ENCODE assay signal across 25 cellular contexts in the genomic region with DNA sequence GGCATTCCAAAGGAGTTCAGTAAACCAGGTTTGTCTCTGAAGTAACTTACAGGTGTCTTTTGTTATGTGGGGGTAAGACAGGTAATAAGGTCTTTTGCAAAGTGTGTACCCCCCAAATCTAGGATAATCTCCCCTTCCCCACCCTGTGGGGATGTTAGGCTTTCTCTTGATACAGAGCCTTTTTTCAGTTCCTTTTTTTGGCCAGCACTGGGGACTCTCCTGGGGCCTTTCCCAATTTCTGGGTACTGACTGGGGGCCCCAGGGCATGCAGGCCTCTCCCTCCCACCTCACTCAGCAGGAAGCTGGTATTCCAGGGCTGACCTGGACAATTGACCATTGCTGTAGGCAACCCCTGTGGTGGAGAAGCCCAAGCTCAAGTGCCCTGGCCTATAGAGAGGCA.
DNase-seq lines count a peak whose midpoint lies in the region; ATAC-seq, FAIRE-seq and TF ChIP-seq lines count a peak whose summit lies in the region.
"Had no signal": no experiment of that assay in that cellular context is flagged by ENCODE, and none has a peak within 500 bp of the region (broad histone marks: within the 10 kb centered on the region; RNA-seq: fewer than 3 reads in every experiment).

No MANE protein-coding gene starts in this region.

- no peaks in the 10 kb centered on the region for H4K20me1 ChIP-seq in GM12878 (ENCODE audit: control insufficient read depth, insufficient read depth)
- H4K20me1 ChIP-seq: BLaER1 had no signal

- FAIRE-seq in GM12891 (lab: Jason Lieb, UNC) (no peak), GM12878 (lab: Jason Lieb, UNC) (no peak)
- FAIRE-seq: A204.1, GM12892, GM18507 had no signal

- BruUV-seq in GM12878 (replicated peaks; lab: Mats Ljungman, UMichigan) = no TSS peak

- in situ Hi-C loops in GM12878 (cut with MboI) = no loop called here

- H3K9me3 ChIP-seq in GM12878 (replicated peaks; ENCODE audit: control insufficient read depth, insufficient read depth, low read length) (no peaks in the 10 kb centered on the region), WERI-Rb-1 (ENCODE audit: severe bottlenecking) (no peaks in the 10 kb centered on the region)
- H3K9me3 ChIP-seq: BE2C, BLaER1 had no signal

- TF ChIP-seq RAD21 in GM12878 (IDR thresholded peaks at IDR 0.05; ENCODE audit: insufficient read depth, low read depth, low read length) = no peak

- DNase-seq in GM12891 (ENCODE audit: insufficient read length, low spot score) (no peak), MV-4-11 (lab: John Stamatoyannopoulos, UW) (peak; percentile 13), GM12878 (ENCODE audit: low read depth, low spot score) (no peak), WERI-Rb-1 (no peak), dermis blood vessel endothelial cell (no peak)
- DNase-seq in effector CD8-positive, alpha-beta T cell (lab: John Stamatoyannopoulos, UW) = no peak
- DNase-seq: 8988T; ACHN; BE2C; C1 segment of cervical spinal cord; CD4-positive, alpha-beta memory T cell; CD4-positive, CD25-positive, alpha-beta regulatory T cell; CD8-positive, alpha-beta memory T cell; COR-L47; DMS 273 treated with DMSO at 0.1 percent for 48 hours; DMS153; DMS53; DMS79; DND-41; EL; GDM1 had no signal

- POLR2A ChIA-PET in GM12878 (lab: Charles Lee) = no interaction called here

- no peak overlapping the region for H3K4me2 ChIP-seq in GM12878 (ENCODE audit: control insufficient read depth, insufficient read depth)
- H3K4me2 ChIP-seq: BLaER1 had no signal

- H3K27me3 ChIP-seq in GM12878 (replicated peaks in 1 of 2; ENCODE audit: control insufficient read depth in 2 of 2, insufficient read depth in 2 of 2, low read length in 1 of 2) (no peaks in the 10 kb centered on the region), WERI-Rb-1 (ENCODE audit: insufficient read depth, low read depth, severe bottlenecking) (no peaks in the 10 kb centered on the region)
- H3K27me3 ChIP-seq: BE2C, BLaER1 had no signal

- peak; percentile 48 for ATAC-seq in GM12878

- no peaks in the 10 kb centered on the region for H3K36me3 ChIP-seq in GM12878 (ENCODE audit: control insufficient read depth in 2 of 2, insufficient read depth in 2 of 2, low read length in 1 of 2)
- no peaks in the 10 kb centered on the region for H3K36me3 ChIP-seq in WERI-Rb-1
- H3K36me3 ChIP-seq: BE2C, BLaER1 had no signal

- CTCF ChIA-PET in GM12878 (lab: Yijun Ruan, JAX) = no interaction called here

- H3K4me1 ChIP-seq in GM12878 (ENCODE audit: control insufficient read depth, insufficient read depth, low read length) = no peaks in the 10 kb centered on the region
- H3K4me1 ChIP-seq: BE2C had no signal

- no peak overlapping the region for H3K27ac ChIP-seq in GM12878 (ENCODE audit: control insufficient read depth, insufficient read depth)
- no peak overlapping the region for H3K27ac ChIP-seq in WERI-Rb-1
- H3K27ac ChIP-seq: BLaER1 had no signal

- H3K9ac ChIP-seq in GM12878 (ENCODE audit: control insufficient read depth, insufficient read depth, low read length) = no peak overlapping the region
- H3K9ac ChIP-seq: BLaER1 had no signal

- SMC1A ChIA-PET in GM12878 (lab: Charles Lee; ENCODE audit: uncharacterized antibody, unreplicated experiment) = no interaction called here

- TF ChIP-seq POLR2A in GM12891 (IDR thresholded peaks at IDR 0.05; ENCODE audit: low read depth, low read length) (no peak), GM12878 (IDR thresholded peaks at IDR 0.05; ENCODE audit: low read depth, low read length) (no peak)

- no peak overlapping the region for H2AFZ ChIP-seq in GM12878 (ENCODE audit: control insufficient read depth, low read depth, low read length)

- intact Hi-C loops in GM12878 (cut with micrococcal nuclease; ENCODE audit: unreplicated experiment) = no loop called here

- RAD21 ChIA-PET in GM12878 (lab: Charles Lee; ENCODE audit: unreplicated experiment) = no interaction called here

- H3K4me3 ChIP-seq in GM12878 = no peak overlapping the region
- H3K4me3 ChIP-seq in WERI-Rb-1 (ENCODE audit: low read depth, low read length) = no peak overlapping the region
- H3K4me3 ChIP-seq: BLaER1 had no signal

- H3K79me2 ChIP-seq in GM12878 (ENCODE audit: control insufficient read depth, insufficient read depth, low read length) = no peaks in the 10 kb centered on the region

- no peak for TF ChIP-seq CTCF in GM12878 (IDR thresholded peaks at IDR 0.05 in 2 of 3, conservative IDR thresholded peaks at IDR 0.05 in 1 of 3; ENCODE audit: control insufficient read depth in 2 of 3, extremely low read depth in 1 of 3, insufficient read depth in 1 of 3, low read depth in 3 of 3, low read length in 3 of 3)
- TF ChIP-seq CTCF in WERI-Rb-1 (IDR thresholded peaks at IDR 0.05; ENCODE audit: low read depth, low read length) = no peak

- TF ChIP-seq EP300 in GM12878 (IDR thresholded peaks at IDR 0.05; ENCODE audit: borderline replicate concordance in 1 of 2, control insufficient read depth in 1 of 2, low read depth in 2 of 2, low read length in 2 of 2) = no peak

TF ChIP-seq in GM12891, 5 proteins besides CTCF, POLR2A, EP300 and RAD21:
- TF ChIP-seq SPI1 (IDR thresholded peaks at IDR 0.05; ENCODE audit: low read depth, low read length) = peak; percentile 77
- no peak for TF ChIP-seq PAX5 (IDR thresholded peaks at IDR 0.05; ENCODE audit: insufficient read depth, low read length, severe bottlenecking)
TF ChIP-seq in GM12891: peak in this region for 1.

TF ChIP-seq in GM12878, 131 proteins besides CTCF, POLR2A, EP300 and RAD21:
- TF ChIP-seq, protein P1, sequence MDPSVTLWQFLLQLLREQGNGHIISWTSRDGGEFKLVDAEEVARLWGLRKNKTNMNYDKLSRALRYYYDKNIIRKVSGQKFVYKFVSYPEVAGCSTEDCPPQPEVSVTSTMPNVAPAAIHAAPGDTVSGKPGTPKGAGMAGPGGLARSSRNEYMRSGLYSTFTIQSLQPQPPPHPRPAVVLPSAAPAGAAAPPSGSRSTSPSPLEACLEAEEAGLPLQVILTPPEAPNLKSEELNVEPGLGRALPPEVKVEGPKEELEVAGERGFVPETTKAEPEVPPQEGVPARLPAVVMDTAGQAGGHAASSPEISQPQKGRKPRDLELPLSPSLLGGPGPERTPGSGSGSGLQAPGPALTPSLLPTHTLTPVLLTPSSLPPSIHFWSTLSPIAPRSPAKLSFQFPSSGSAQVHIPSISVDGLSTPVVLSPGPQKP (IDR thresholded peaks at IDR 0.05; ENCODE audit: low read depth, low read length) = no peak
- TF ChIP-seq SPI1 (IDR thresholded peaks at IDR 0.05; ENCODE audit: borderline replicate concordance, insufficient read depth, low read depth, low read length) (peak; percentile 79), IKZF1 (conservative IDR thresholded peaks at IDR 0.05) (peak; percentile 49)
- TF ChIP-seq, protein P2, sequence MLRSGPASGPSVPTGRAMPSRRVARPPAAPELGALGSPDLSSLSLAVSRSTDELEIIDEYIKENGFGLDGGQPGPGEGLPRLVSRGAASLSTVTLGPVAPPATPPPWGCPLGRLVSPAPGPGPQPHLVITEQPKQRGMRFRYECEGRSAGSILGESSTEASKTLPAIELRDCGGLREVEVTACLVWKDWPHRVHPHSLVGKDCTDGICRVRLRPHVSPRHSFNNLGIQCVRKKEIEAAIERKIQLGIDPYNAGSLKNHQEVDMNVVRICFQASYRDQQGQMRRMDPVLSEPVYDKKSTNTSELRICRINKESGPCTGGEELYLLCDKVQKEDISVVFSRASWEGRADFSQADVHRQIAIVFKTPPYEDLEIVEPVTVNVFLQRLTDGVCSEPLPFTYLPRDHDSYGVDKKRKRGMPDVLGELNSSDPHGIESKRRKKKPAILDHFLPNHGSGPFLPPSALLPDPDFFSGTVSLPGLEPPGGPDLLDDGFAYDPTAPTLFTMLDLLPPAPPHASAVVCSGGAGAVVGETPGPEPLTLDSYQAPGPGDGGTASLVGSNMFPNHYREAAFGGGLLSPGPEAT (IDR thresholded peaks at IDR 0.05; ENCODE audit: low read depth) = peak; percentile 72; the same call in 1 of the 2 replicates
